21 cellular contexts compared by ENCODE assay signal in genomic region chr5:32282633-32283032, GRCh38.
"Had no signal": no experiment of that assay in that cellular context is flagged by ENCODE, and none has a peak within 500 bp of the region (broad histone marks: within the 10 kb centered on the region; RNA-seq: fewer than 3 reads in every experiment).

No MANE protein-coding gene starts in this region.

- H3K9me3 Mint-ChIP-seq: activated naive CD8-positive, alpha-beta T cell treated with anti-CD3 and anti-CD28 coated beads, Interleukin-2, amount 50 U/mL, for 24 hours; dendritic cell treated with granulocyte-macrophage colony-stimulating factor and Interleukin-4, amounts not matched to agents 40 ng/mL and 50 ng/mL, for 4 days; naive thymus-derived CD8-positive, alpha-beta T cell; stimulated activated naive CD8-positive, alpha-beta T cell treated with anti-CD3 and anti-CD28 coated beads, Interleukin-15, Interleukin-2, amounts not matched to agents 100 ng/mL and 50 ng/mL, for 24 hours; T-helper 1 cell treated with Interleukin-12 subunit alpha and Interleukin-12 subunit beta and Interleukin-4 antibody, amounts not matched to agents 30 μg/mL and 1 μg/mL, for 36 hours had no signal

- H3K27me3 ChIP-seq: spleen, thyroid gland, upper lobe of right lung had no signal

- H3K9me3 ChIP-seq: lower lobe of right lung, spleen, thyroid gland, upper lobe of right lung had no signal

- H3K4me3 ChIP-seq: lower lobe of right lung, spleen, thyroid gland, upper lobe of right lung had no signal

- DNase-seq: activated CD4-positive, alpha-beta T cell treated with anti-CD3 and anti-CD28 coated beads for 48 hours; activated CD4-positive, CD25-positive, alpha-beta regulatory T cell; activated CD8-positive, alpha-beta memory T cell treated with anti-CD3 and anti-CD28 coated beads for 24 hours; activated effector memory CD4-positive, alpha-beta T cell treated with Interleukin-2 at 50 U/mL for 16 hours; activated naive CD4-positive, alpha-beta T cell treated with anti-CD3 and anti-CD28 coated beads for 36 hours; activated naive CD8-positive, alpha-beta T cell treated with anti-CD3 and anti-CD28 coated beads, Interleukin-2, amount 50 U/mL, for 24 hours; activated T-cell treated with anti-CD3 and anti-CD28 coated beads, Interleukin-2, amount 50 U/mL, for 48 hours; effector CD4-positive, alpha-beta T cell; kidney; lower lobe of right lung; naive thymus-derived CD8-positive, alpha-beta T cell; spleen; stimulated activated CD4-positive, alpha-beta T cell treated with anti-CD3 and anti-CD28 coated beads, Interleukin-4, amount 100 ng/mL, for 1 hour; substantia nigra; T1000; upper lobe of right lung had no signal

- ATAC-seq: activated naive CD8-positive, alpha-beta T cell treated with anti-CD3 and anti-CD28 coated beads, Interleukin-2, amount 50 U/mL, for 24 hours; naive thymus-derived CD8-positive, alpha-beta T cell; upper lobe of right lung had no signal

- H3K27ac Mint-ChIP-seq: activated naive CD8-positive, alpha-beta T cell treated with anti-CD3 and anti-CD28 coated beads, Interleukin-2, amount 50 U/mL, for 24 hours; dendritic cell treated with granulocyte-macrophage colony-stimulating factor and Interleukin-4, amounts not matched to agents 40 ng/mL and 50 ng/mL, for 4 days; progenitor cell of endocrine pancreas; T-helper 1 cell treated with Interleukin-12 subunit alpha and Interleukin-12 subunit beta and Interleukin-4 antibody, amounts not matched to agents 30 μg/mL and 1 μg/mL, for 36 hours had no signal

- H3K36me3 ChIP-seq: thyroid gland, upper lobe of right lung had no signal

- H3K27me3 Mint-ChIP-seq: activated naive CD8-positive, alpha-beta T cell treated with anti-CD3 and anti-CD28 coated beads, Interleukin-2, amount 50 U/mL, for 24 hours; dendritic cell treated with granulocyte-macrophage colony-stimulating factor and Interleukin-4, amounts not matched to agents 40 ng/mL and 50 ng/mL, for 4 days; naive thymus-derived CD8-positive, alpha-beta T cell; progenitor cell of endocrine pancreas; stimulated activated naive CD8-positive, alpha-beta T cell treated with anti-CD3 and anti-CD28 coated beads, Interleukin-15, Interleukin-2, amounts not matched to agents 100 ng/mL and 50 ng/mL, for 24 hours had no signal

- H3K27ac ChIP-seq: lower lobe of right lung, spleen, upper lobe of right lung had no signal

- H3K4me3 Mint-ChIP-seq: activated naive CD4-positive, alpha-beta T cell treated with anti-CD3 and anti-CD28 coated beads for 36 hours; activated naive CD8-positive, alpha-beta T cell treated with anti-CD3 and anti-CD28 coated beads, Interleukin-2, amount 50 U/mL, for 24 hours; dendritic cell treated with granulocyte-macrophage colony-stimulating factor and Interleukin-4, amounts not matched to agents 40 ng/mL and 50 ng/mL, for 4 days; naive thymus-derived CD8-positive, alpha-beta T cell; stimulated activated naive CD8-positive, alpha-beta T cell treated with anti-CD3 and anti-CD28 coated beads, Interleukin-15, Interleukin-2, amounts not matched to agents 100 ng/mL and 50 ng/mL, for 24 hours; T-helper 1 cell treated with Interleukin-12 subunit alpha and Interleukin-12 subunit beta and Interleukin-4 antibody, amounts not matched to agents 30 μg/mL and 1 μg/mL, for 36 hours had no signal
